In genomic region chr4:108473163-108473720, GRCh38 we compare ENCODE assay signal across 25 cellular contexts.
DNase-seq lines count a peak whose midpoint lies in the region; ATAC-seq and TF ChIP-seq lines count a peak whose summit lies in the region.
"Had no signal": no experiment of that assay in that cellular context is flagged by ENCODE, and none has a peak within 500 bp of the region (broad histone marks: within the 10 kb centered on the region; RNA-seq: fewer than 3 reads in every experiment).

No MANE protein-coding gene starts in this region.

- no peaks in the 10 kb centered on the region for H4K20me1 ChIP-seq in IMR-90 (ENCODE audit: insufficient read depth, low read length)

- H2BK5ac ChIP-seq in IMR-90 (ENCODE audit: low read depth, low read length, poor library complexity, severe bottlenecking) = no peak overlapping the region

- H3K79me1 ChIP-seq in IMR-90 (ENCODE audit: low read depth in 1 of 2, low read length in 2 of 2) = no peaks in the 10 kb centered on the region

- BruUV-seq in IMR-90 (replicated peaks; lab: Mats Ljungman, UMichigan) = no TSS peak

- no peaks in the 10 kb centered on the region for H3K9me1 ChIP-seq in IMR-90 (ENCODE audit: insufficient read depth, low read length)

- no peak overlapping the region for H4K91ac ChIP-seq in IMR-90 (ENCODE audit: insufficient read depth, low read depth, low read length)

- H3K4me3 ChIP-seq in IMR-90 (ENCODE audit: insufficient read depth, low read depth, low read length) (no peak overlapping the region), astrocyte of the cerebellum (ENCODE audit: low read depth, low read length) (no peak overlapping the region), mucosa of descending colon (no peak overlapping the region)
- H3K4me3 ChIP-seq: A549, esophagus squamous epithelium, testis, vagina had no signal

- DNase-seq in NCI-H748 (lab: John Stamatoyannopoulos, UW; ENCODE audit: unreplicated experiment) = peak; percentile 4
- no peak for DNase-seq in NCI-H748 treated with DMSO at 0.1 percent for 48 hours (lab: John Stamatoyannopoulos, UW)
- peak; percentile 7 for DNase-seq in IMR-90
- no peak for DNase-seq in astrocyte of the cerebellum (ENCODE audit: low read depth)
- DNase-seq in left kidney (ENCODE audit: low read depth, low spot score) = peak; percentile 20
- DNase-seq in NCI-H524 treated with DMSO at 0.1 percent for 48 hours (lab: John Stamatoyannopoulos, UW) = no peak
- no peak for DNase-seq in mucosa of descending colon
- DNase-seq in activated CD8-positive, alpha-beta memory T cell treated with anti-CD3 and anti-CD28 coated beads, Interleukin-2, amount 50 U/mL, for 48 hours = no peak
- DNase-seq: activated CD8-positive, alpha-beta memory T cell treated with anti-CD3 and anti-CD28 coated beads, Interleukin-2, amount 10 ng/mL, durations not matched to agents 7 days and 5 days; activated effector memory CD4-positive, alpha-beta T cell treated with anti-CD3 and anti-CD28 coated beads, Interleukin-2, amount 50 U/mL, for 16 hours; anterior cingulate cortex; effector CD8-positive, alpha-beta T cell; esophagus squamous epithelium; glutamatergic neuron; left cardiac atrium; midbrain; NCI-H187 treated with DMSO at 0.1 percent for 48 hours; NCI-H446 treated with DMSO at 0.1 percent for 48 hours; nephron progenitor cell; posterior cingulate gyrus; SW 1271; testis had no signal

- TF ChIP-seq CTCF in IMR-90 (conservative IDR thresholded peaks at IDR 0.05; ENCODE audit: low read depth, low read length) (no peak), astrocyte of the cerebellum (IDR thresholded peaks at IDR 0.05; ENCODE audit: low read depth, low read length, missing control alignments) (peak; percentile 9), mucosa of descending colon (IDR thresholded peaks at IDR 0.05) (no peak)

- H3K56ac ChIP-seq in IMR-90 (ENCODE audit: extremely low read depth, insufficient read depth, low read length) = no peak overlapping the region

- H4K5ac ChIP-seq in IMR-90 (ENCODE audit: low read depth, low read length) = no peak overlapping the region

- H2AK9ac ChIP-seq in IMR-90 (replicated peaks; ENCODE audit: low read depth, low read length, poor library complexity) = no peak overlapping the region

- intact Hi-C loops in IMR-90 (cut with micrococcal nuclease) (no loop called here), mucosa of descending colon (cut with DNase I, micrococcal nuclease) (no loop called here)

- POLR2A ChIA-PET in IMR-90 (lab: Charles Lee; ENCODE audit: unreplicated experiment) = no interaction called here

- H3K9ac ChIP-seq in IMR-90 (ENCODE audit: low read depth, low read length) = no peak overlapping the region

- no peaks in the 10 kb centered on the region for H3K9me3 ChIP-seq in IMR-90 (ENCODE audit: control insufficient read depth, insufficient read depth, low read length)
- H3K9me3 ChIP-seq in mucosa of descending colon = no peaks in the 10 kb centered on the region
- H3K9me3 ChIP-seq: A549, esophagus squamous epithelium, testis, vagina had no signal

- peaks cover 7% of the 10 kb centered on the region for H3K27me3 ChIP-seq in IMR-90 (ENCODE audit: control insufficient read depth, insufficient read depth, low read length)
- H3K27me3 ChIP-seq: esophagus squamous epithelium, testis, vagina had no signal

- no peak for ATAC-seq in IMR-90 (ENCODE audit: low read depth)
- no peak for ATAC-seq in mucosa of descending colon
- ATAC-seq: A549; activated CD8-positive, alpha-beta memory T cell treated with anti-CD3 and anti-CD28 coated beads, Interleukin-2, amount 10 ng/mL, durations not matched to agents 7 days and 5 days; left cardiac atrium; stimulated activated memory B cell treated with anti-CD40 and anti-IgM and Interleukin-4, amounts not matched to agents 10 μg/mL and 1 μg/mL and 100 μg/mL, for 72 hours had no signal

- WGBS in IMR-90 (ENCODE audit: extremely low coverage in 2 of 2, insufficient read length in 1 of 2), 2 experiments = 43% methylated on average over 1 of the region's 2 CpGs; no CpG with 5 or more reads in 1 of the 2 experiments

- no peak overlapping the region for H3K23ac ChIP-seq in IMR-90 (ENCODE audit: low read depth, low read length)

- H2BK15ac ChIP-seq in IMR-90 (ENCODE audit: low read depth, low read length) = no peak overlapping the region

- H2AFZ ChIP-seq in IMR-90 (replicated peaks; ENCODE audit: low read length, poor library complexity) = no peak overlapping the region

- H2BK120ac ChIP-seq in IMR-90 (ENCODE audit: low read depth, low read length) = no peak overlapping the region

- no peak overlapping the region for H2BK20ac ChIP-seq in IMR-90 (ENCODE audit: low read depth, low read length)

- TF ChIP-seq RAD21 in IMR-90 (IDR thresholded peaks at IDR 0.05; ENCODE audit: low read length) = no peak

- no peak overlapping the region for H2AK5ac ChIP-seq in IMR-90 (ENCODE audit: low read depth, low read length)

- H3K36me3 ChIP-seq in IMR-90 (ENCODE audit: control insufficient read depth, insufficient read depth, low read length) (no peaks in the 10 kb centered on the region), mucosa of descending colon (ENCODE audit: low read depth) (no peaks in the 10 kb centered on the region)
- H3K36me3 ChIP-seq: esophagus squamous epithelium, vagina had no signal

- H3K4ac ChIP-seq in IMR-90 (ENCODE audit: low read depth, low read length) = no peak overlapping the region

- H3K4me2 ChIP-seq in IMR-90 (ENCODE audit: low read depth, low read length) = no peak overlapping the region
- H3K4me2 ChIP-seq: A549 had no signal

- H3K4me1 ChIP-seq in IMR-90 (ENCODE audit: control insufficient read depth, insufficient read depth, low read length) (no peaks in the 10 kb centered on the region), mucosa of descending colon (ENCODE audit: low read depth) (no peaks in the 10 kb centered on the region)
- H3K4me1 ChIP-seq: A549, esophagus squamous epithelium, testis, vagina had no signal

- H3K27ac ChIP-seq in IMR-90 (ENCODE audit: insufficient read depth, low read length) = no peak overlapping the region
- H3K27ac ChIP-seq: A549, esophagus squamous epithelium, testis, vagina had no signal

- CTCF ChIA-PET in IMR-90 (lab: Yijun Ruan, JAX) = no interaction called here

- no peak for TF ChIP-seq POLR2A in IMR-90 (IDR thresholded peaks at IDR 0.05; ENCODE audit: low read depth, low read length)

- dilution Hi-C loops in IMR-90 (cut with HindIII; ENCODE audit: low sequenced_read_pairs, unreplicated experiment) = no loop called here

- no peak overlapping the region for H4K8ac ChIP-seq in IMR-90 (ENCODE audit: low read depth in 2 of 2, low read length in 2 of 2)

- no peak overlapping the region for H3K14ac ChIP-seq in IMR-90 (replicated peaks; ENCODE audit: low read depth, low read length)

- in situ Hi-C loops in IMR-90 (cut with MboI; ENCODE audit: low sequenced_read_pairs) (no loop called here), astrocyte of the cerebellum (cut with HindIII; ENCODE audit: low sequenced_read_pairs) (no loop called here)

- H3K18ac ChIP-seq in IMR-90 (ENCODE audit: low read depth, low read length) = no peak overlapping the region

TF ChIP-seq in IMR-90, 13 proteins besides CTCF, POLR2A, EP300 and RAD21:
- TF ChIP-seq MAFK (IDR thresholded peaks at IDR 0.05; ENCODE audit: low read depth, low read length) (no peak), CHD1 (IDR thresholded peaks at IDR 0.05; ENCODE audit: low read depth, low read length) (no peak), NFE2L2 (IDR thresholded peaks at IDR 0.05; ENCODE audit: low read depth, low read length) (no peak), RFX5 (IDR thresholded peaks at IDR 0.05; ENCODE audit: low read depth, low read length) (no peak), MXI1 (IDR thresholded peaks at IDR 0.05; ENCODE audit: borderline replicate concordance, low read depth, low read length) (no peak), BHLHE40 (IDR thresholded peaks at IDR 0.05; ENCODE audit: low read depth, low read length) (no peak), CEBPB (IDR thresholded peaks at IDR 0.05; ENCODE audit: low read depth, low read length) (no peak), SMC3 (IDR thresholded peaks at IDR 0.05; ENCODE audit: low read depth, low read length) (no peak), RCOR1 (IDR thresholded peaks at IDR 0.05; ENCODE audit: insufficient replicate concordance, low read length) (no peak), MAZ (IDR thresholded peaks at IDR 0.05; ENCODE audit: borderline replicate concordance, low read depth, low read length) (no peak), FOS (IDR thresholded peaks at IDR 0.05; ENCODE audit: low read depth, low read length) (no peak), ELK1 (IDR thresholded peaks at IDR 0.05; ENCODE audit: borderline replicate concordance, low read depth, low read length) (no peak)
- TF ChIP-seq, protein P1, sequence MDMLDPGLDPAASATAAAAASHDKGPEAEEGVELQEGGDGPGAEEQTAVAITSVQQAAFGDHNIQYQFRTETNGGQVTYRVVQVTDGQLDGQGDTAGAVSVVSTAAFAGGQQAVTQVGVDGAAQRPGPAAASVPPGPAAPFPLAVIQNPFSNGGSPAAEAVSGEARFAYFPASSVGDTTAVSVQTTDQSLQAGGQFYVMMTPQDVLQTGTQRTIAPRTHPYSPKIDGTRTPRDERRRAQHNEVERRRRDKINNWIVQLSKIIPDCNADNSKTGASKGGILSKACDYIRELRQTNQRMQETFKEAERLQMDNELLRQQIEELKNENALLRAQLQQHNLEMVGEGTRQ (IDR thresholded peaks at IDR 0.05; ENCODE audit: low read depth, low read length) = no peak

Comparison
In these comparisons a context has a peak if more than half of its experiments do, and no peak if none do; other contexts are left out.
1. DNase-seq: peak in NCI-H748 (single experiment), IMR-90 (single experiment) and left kidney (single experiment); none in NCI-H748 treated with DMSO at 0.1 percent for 48 hours (single experiment), astrocyte of the cerebellum (single experiment), NCI-H524 treated with DMSO at 0.1 percent for 48 hours (single experiment), mucosa of descending colon (0 of 3) and activated CD8-positive, alpha-beta memory T cell treated with anti-CD3 and anti-CD28 coated beads, Interleukin-2, amount 50 U/mL, for 48 hours (single experiment).